Comparison of ENCODE assay signal across 1 cellular context in the genomic region with DNA sequence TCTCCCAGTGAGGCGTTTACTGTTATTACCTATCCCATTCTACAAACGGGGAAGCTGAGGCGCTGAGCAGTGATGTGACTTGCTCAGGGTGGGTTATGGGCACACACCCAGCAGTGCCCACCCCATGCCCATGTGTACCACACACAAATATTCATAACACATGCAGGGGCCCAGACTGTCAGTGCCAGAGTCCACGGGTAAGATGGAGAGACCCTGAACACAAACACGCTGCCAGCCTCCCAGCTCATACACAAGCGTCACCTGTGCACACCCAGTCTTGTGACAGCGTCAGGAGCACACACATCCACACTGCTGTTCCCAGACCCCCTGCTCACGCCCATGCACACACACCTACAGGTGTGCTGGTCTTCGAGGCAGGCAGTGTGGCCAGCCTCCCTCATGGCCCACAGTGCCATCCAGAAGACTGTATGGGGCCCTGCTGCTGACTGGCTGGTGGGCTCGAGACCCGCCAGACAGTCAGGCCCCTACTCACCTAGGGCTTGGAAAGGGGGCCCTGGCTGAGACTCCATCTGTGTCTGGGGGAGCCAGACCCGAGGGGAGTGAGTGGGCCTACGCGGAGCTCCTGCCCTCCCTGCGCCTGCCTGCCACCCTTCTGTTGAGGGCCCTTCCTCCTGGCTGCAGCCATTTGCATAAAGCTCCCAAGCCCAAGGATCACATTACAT.
TF ChIP-seq lines count a peak whose summit lies in the region.

No MANE protein-coding gene starts in this region.

TF ChIP-seq in GM23338, 12 proteins besides CTCF, POLR2A, EP300 and RAD21 (continued from another document):
- TF ChIP-seq ZNF114 (CRISPR knock-in tag; IDR thresholded peaks at IDR 0.05) (no peak), STAT1 (IDR thresholded peaks at IDR 0.05; ENCODE audit: unreplicated experiment) (no peak), NANOG (IDR thresholded peaks at IDR 0.05; ENCODE audit: borderline replicate concordance) (no peak), EZH2 (IDR thresholded peaks at IDR 0.05; ENCODE audit: low read depth, unreplicated experiment) (no peak)
- TF ChIP-seq, protein P1, sequence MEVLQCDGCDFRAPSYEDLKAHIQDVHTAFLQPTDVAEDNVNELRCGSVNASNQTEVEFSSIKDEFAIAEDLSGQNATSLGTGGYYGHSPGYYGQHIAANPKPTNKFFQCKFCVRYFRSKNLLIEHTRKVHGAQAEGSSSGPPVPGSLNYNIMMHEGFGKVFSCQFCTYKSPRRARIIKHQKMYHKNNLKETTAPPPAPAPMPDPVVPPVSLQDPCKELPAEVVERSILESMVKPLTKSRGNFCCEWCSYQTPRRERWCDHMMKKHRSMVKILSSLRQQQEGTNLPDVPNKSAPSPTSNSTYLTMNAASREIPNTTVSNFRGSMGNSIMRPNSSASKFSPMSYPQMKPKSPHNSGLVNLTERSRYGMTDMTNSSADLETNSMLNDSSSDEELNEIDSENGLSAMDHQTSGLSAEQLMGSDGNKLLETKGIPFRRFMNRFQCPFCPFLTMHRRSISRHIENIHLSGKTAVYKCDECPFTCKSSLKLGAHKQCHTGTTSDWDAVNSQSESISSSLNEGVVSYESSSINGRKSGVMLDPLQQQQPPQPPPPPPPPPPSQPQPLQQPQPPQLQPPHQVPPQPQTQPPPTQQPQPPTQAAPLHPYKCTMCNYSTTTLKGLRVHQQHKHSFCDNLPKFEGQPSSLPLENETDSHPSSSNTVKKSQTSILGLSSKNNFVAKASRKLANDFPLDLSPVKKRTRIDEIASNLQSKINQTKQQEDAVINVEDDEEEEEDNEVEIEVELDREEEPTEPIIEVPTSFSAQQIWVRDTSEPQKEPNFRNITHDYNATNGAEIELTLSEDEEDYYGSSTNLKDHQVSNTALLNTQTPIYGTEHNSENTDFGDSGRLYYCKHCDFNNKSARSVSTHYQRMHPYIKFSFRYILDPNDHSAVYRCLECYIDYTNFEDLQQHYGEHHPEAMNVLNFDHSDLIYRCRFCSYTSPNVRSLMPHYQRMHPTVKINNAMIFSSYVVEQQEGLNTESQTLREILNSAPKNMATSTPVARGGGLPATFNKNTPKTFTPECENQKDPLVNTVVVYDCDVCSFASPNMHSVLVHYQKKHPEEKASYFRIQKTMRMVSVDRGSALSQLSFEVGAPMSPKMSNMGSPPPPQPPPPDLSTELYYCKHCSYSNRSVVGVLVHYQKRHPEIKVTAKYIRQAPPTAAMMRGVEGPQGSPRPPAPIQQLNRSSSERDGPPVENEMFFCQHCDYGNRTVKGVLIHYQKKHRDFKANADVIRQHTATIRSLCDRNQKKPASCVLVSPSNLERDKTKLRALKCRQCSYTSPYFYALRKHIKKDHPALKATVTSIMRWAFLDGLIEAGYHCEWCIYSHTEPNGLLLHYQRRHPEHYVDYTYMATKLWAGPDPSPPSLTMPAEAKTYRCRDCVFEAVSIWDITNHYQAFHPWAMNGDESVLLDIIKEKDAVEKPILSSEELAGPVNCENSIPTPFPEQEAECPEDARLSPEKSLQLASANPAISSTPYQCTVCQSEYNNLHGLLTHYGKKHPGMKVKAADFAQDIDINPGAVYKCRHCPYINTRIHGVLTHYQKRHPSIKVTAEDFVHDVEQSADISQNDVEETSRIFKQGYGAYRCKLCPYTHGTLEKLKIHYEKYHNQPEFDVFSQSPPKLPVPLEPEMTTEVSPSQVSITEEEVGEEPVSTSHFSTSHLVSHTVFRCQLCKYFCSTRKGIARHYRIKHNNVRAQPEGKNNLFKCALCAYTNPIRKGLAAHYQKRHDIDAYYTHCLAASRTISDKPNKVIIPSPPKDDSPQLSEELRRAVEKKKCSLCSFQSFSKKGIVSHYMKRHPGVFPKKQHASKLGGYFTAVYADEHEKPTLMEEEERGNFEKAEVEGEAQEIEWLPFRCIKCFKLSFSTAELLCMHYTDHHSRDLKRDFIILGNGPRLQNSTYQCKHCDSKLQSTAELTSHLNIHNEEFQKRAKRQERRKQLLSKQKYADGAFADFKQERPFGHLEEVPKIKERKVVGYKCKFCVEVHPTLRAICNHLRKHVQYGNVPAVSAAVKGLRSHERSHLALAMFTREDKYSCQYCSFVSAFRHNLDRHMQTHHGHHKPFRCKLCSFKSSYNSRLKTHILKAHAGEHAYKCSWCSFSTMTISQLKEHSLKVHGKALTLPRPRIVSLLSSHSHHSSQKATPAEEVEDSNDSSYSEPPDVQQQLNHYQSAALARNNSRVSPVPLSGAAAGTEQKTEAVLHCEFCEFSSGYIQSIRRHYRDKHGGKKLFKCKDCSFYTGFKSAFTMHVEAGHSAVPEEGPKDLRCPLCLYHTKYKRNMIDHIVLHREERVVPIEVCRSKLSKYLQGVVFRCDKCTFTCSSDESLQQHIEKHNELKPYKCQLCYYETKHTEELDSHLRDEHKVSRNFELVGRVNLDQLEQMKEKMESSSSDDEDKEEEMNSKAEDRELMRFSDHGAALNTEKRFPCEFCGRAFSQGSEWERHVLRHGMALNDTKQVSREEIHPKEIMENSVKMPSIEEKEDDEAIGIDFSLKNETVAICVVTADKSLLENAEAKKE (CRISPR knock-in tag; IDR thresholded peaks at IDR 0.05) = no peak
